31 cellular contexts compared by ENCODE assay signal in the genomic region with DNA sequence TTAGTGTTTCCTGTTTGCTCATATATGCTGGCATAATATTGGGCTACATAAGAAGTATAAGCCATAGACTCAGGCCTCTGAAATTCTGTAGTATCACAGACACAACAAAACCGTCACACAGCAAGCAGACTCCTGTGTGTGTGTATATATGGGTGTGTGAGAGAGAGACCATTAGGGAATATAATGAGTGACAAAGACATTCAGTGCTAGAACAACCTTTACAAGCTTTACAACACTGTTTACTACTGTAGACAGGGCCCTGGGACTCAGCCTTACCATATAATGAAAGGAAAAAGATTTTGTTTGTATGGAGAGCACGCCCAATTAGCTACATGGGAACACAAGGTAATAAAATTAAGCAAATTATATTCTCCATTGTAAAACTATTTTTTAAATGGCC.
A peak's percentile ranks its signal among the peaks of the same experiment; 100 is the strongest.
DNase-seq lines count a peak whose midpoint lies in the region; ATAC-seq and TF ChIP-seq lines count a peak whose summit lies in the region.
"Had no signal": no experiment of that assay in that cellular context is flagged by ENCODE, and none has a peak within 500 bp of the region (broad histone marks: within the 10 kb centered on the region; RNA-seq: fewer than 3 reads in every experiment).

No MANE protein-coding gene starts in this region.

- no peaks in the 10 kb centered on the region for H3K79me2 ChIP-seq in OCI-LY7 (ENCODE audit: insufficient read depth, low read depth, low read length)

- no peaks in the 10 kb centered on the region for H4K20me1 ChIP-seq in OCI-LY7 (ENCODE audit: insufficient read depth, low read length)
- H4K20me1 ChIP-seq: BLaER1; BLaER1 treated with 17β-estradiol and CSF1 and Interleukin-3, amounts not matched to agents 10 nM and 100 nM had no signal

- POLR2A ChIA-PET in OCI-LY7 (lab: Charles Lee): no interaction called here

- no peak for DNase-seq in left colon
- DNase-seq in mucosa of descending colon: no peak
- DNase-seq in transverse colon: no peak
- DNase-seq in activated CD8-positive, alpha-beta memory T cell treated with anti-CD3 and anti-CD28 coated beads for 24 hours: no peak
- no peak for DNase-seq in OCI-LY7 (ENCODE audit: low spot score)
- DNase-seq: 8988T; ACHN; AML-193; BE2C; C1 segment of cervical spinal cord; Caco-2; Calu3; CD4-positive, alpha-beta memory T cell; CD4-positive, alpha-beta T cell; CD4-positive, CD25-positive, alpha-beta regulatory T cell; CD8-positive, alpha-beta memory T cell; CD8-positive, alpha-beta T cell; COR-L47; DMS 273 treated with DMSO at 0.1 percent for 48 hours; DMS153; DMS53; DMS79; DMS79 treated with DMSO at 0.1 percent for 48 hours; DND-41; EL had no signal

- no peak overlapping the region for H3K4me2 ChIP-seq in OCI-LY7 (ENCODE audit: low read length)
- H3K4me2 ChIP-seq: A549; BLaER1; BLaER1 treated with 17β-estradiol and CSF1 and Interleukin-3, amounts not matched to agents 10 nM and 100 nM had no signal

- no peaks in the 10 kb centered on the region for H3K4me1 ChIP-seq in mucosa of descending colon (ENCODE audit: low read depth)
- H3K4me1 ChIP-seq in transverse colon: no peaks in the 10 kb centered on the region
- H3K4me1 ChIP-seq in OCI-LY7 (ENCODE audit: insufficient read depth, low read length, poor library complexity, severe bottlenecking): no peaks in the 10 kb centered on the region
- H3K4me1 ChIP-seq: A549; BE2C; BLaER1; BLaER1 treated with 17β-estradiol and CSF1 and Interleukin-3, amounts not matched to agents 10 nM and 100 nM had no signal

- H3K9me3 ChIP-seq in mucosa of descending colon: no peaks in the 10 kb centered on the region
- H3K9me3 ChIP-seq in transverse colon: no peaks in the 10 kb centered on the region
- no peaks in the 10 kb centered on the region for H3K9me3 ChIP-seq in OCI-LY7 (ENCODE audit: low read length)
- H3K9me3 ChIP-seq: A549; BE2C; BLaER1; BLaER1 treated with 17β-estradiol and CSF1 and Interleukin-3, amounts not matched to agents 10 nM and 100 nM; Caco-2 had no signal

- H3K9me2 ChIP-seq in OCI-LY7 (ENCODE audit: insufficient read depth, low read length): no peaks in the 10 kb centered on the region

- H2AFZ ChIP-seq in OCI-LY7 (ENCODE audit: low read length): no peak overlapping the region

- no peak for TF ChIP-seq CTCF in mucosa of descending colon (IDR thresholded peaks at IDR 0.05)
- no peak for TF ChIP-seq CTCF in transverse colon (IDR thresholded peaks at IDR 0.05)
- TF ChIP-seq CTCF in OCI-LY7 (conservative IDR thresholded peaks at IDR 0.05; ENCODE audit: low read length): no peak

- no peaks in the 10 kb centered on the region for H3K27me3 ChIP-seq in transverse colon
- H3K27me3 ChIP-seq: BE2C; BLaER1; BLaER1 treated with 17β-estradiol and CSF1 and Interleukin-3, amounts not matched to agents 10 nM and 100 nM had no signal

- H3K27ac ChIP-seq in transverse colon (peak overlapping the region in 3 of 4 donors; percentile 23 to 52 (median 29)), OCI-LY7 (ENCODE audit: low read depth, low read length, poor library complexity, severe bottlenecking) (no peak overlapping the region)
- H3K27ac ChIP-seq: 22Rv1; A549; BLaER1; BLaER1 treated with 17β-estradiol and CSF1 and Interleukin-3, amounts not matched to agents 10 nM and 100 nM; C4-2B had no signal

- H3K36me3 ChIP-seq in mucosa of descending colon (ENCODE audit: low read depth): no peaks in the 10 kb centered on the region
- peaks cover 0 to 5% (median 0%) of the 10 kb centered on the region in 4 donors for H3K36me3 ChIP-seq in transverse colon
- no peaks in the 10 kb centered on the region for H3K36me3 ChIP-seq in OCI-LY7 (ENCODE audit: insufficient read depth, low read length)
- H3K36me3 ChIP-seq: BE2C; BLaER1; BLaER1 treated with 17β-estradiol and CSF1 and Interleukin-3, amounts not matched to agents 10 nM and 100 nM had no signal

- no peak for TF ChIP-seq EP300 in transverse colon (IDR thresholded peaks at IDR 0.05; ENCODE audit: low read depth)

- intact Hi-C loops in left colon (cut with DNase I, micrococcal nuclease): no loop called here
- intact Hi-C loops in mucosa of descending colon (cut with DNase I, micrococcal nuclease): no loop called here
- intact Hi-C loops in transverse colon (cut with DNase I; ENCODE audit: low total_unique reads): no loop called here
- intact Hi-C loops in OCI-LY7 (cut with micrococcal nuclease; ENCODE audit: unreplicated experiment): no loop called here

- in situ Hi-C loops in transverse colon (cut with MboI; ENCODE audit: low pct_ligation_motif_present in 1 of 4, low pct_unique_long_range_greater_than_20kb in 1 of 4, low sequenced_read_pairs in 3 of 4): no loop called here

- H3K4me3 ChIP-seq in mucosa of descending colon: no peak overlapping the region
- no peak overlapping the region for H3K4me3 ChIP-seq in transverse colon
- H3K4me3 ChIP-seq in OCI-LY7 (ENCODE audit: low read depth, low read length, poor library complexity, severe bottlenecking): no peak overlapping the region
- H3K4me3 ChIP-seq: A549; BLaER1; BLaER1 treated with 17β-estradiol and CSF1 and Interleukin-3, amounts not matched to agents 10 nM and 100 nM had no signal

- ATAC-seq in left colon (peak; percentile 73), mucosa of descending colon (peak; percentile 81), HG03280 (IDR thresholded peaks at IDR 0.05; ENCODE audit: unreplicated experiment) (no peak)
- ATAC-seq: A549; CD8-positive, alpha-beta T cell had no signal

- CTCF ChIA-PET in OCI-LY7 (lab: Charles Lee; ENCODE audit: unreplicated experiment): no interaction called here

- no peak for TF ChIP-seq POLR2A in transverse colon (IDR thresholded peaks at IDR 0.05)

- no TSS peak for BruUV-seq in OCI-LY7 (replicated peaks; lab: Mats Ljungman, UMichigan)

- 67 to 75% methylated on average over 2 of the region's 2 CpGs for WGBS in transverse colon (ENCODE audit: low coverage in 1 of 2), 2 donors
